ENCODE assay signal across 1 cellular context in genomic region chr1:87330954-87331318, GRCh38.
TF ChIP-seq lines count a peak whose summit lies in the region.

No MANE protein-coding gene starts in this region.

TF ChIP-seq in H1, 55 proteins besides CTCF, POLR2A, EP300 and RAD21 (continued from another document):
- TF ChIP-seq EGR1 (IDR thresholded peaks at IDR 0.05; ENCODE audit: borderline replicate concordance, low read depth, low read length) (no peak), PHF8 (conservative IDR thresholded peaks at IDR 0.05; ENCODE audit: low read depth, low read length) (no peak), POLR2AphosphoS5 (IDR thresholded peaks at IDR 0.05; ENCODE audit: low read depth, low read length) (no peak), JUN (IDR thresholded peaks at IDR 0.05; ENCODE audit: low read depth, low read length) (0 out of 2 replicates have a peak, but pooled peaks have one; percentile 13)
